Comparison of ENCODE assay signal across 1 cellular context in genomic region chrX:107603433-107604159, GRCh38.
TF ChIP-seq lines count a peak whose summit lies in the region.

No MANE protein-coding gene starts in this region.

TF ChIP-seq in HepG2, 621 proteins besides CTCF, POLR2A, EP300 and RAD21:
- TF ChIP-seq DMTF1 (CRISPR knock-in tag; IDR thresholded peaks at IDR 0.05), result no peak
- peak; percentile 28; the same call in 1 of the 2 replicates for TF ChIP-seq UBTF (CRISPR knock-in tag; IDR thresholded peaks at IDR 0.05)
